In the genomic region with DNA sequence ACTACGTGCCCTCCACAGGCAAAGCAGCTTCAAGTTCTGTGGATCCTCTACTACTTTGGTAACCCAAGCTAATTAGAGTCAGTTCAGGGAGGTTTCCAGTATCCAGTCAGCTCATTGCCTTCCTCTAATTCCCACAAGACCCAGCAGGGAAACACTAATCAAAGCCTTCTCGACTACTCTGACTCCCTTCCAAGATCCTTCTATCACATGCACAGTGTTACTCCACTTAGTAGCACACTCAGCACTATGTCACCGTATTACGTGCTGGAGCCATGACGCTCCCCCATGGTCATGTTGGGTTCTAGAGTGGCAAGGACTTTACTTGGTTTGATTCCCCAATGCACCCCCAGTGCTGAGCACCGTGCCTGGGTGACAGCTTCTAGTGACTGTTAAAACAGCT, we compare ENCODE assay signal across 3 cellular contexts.
TF ChIP-seq lines count a peak whose summit lies in the region.

No MANE protein-coding gene starts in this region.

TF ChIP-seq in SK-N-SH, 30 proteins besides CTCF, POLR2A, EP300 and RAD21:
- TF ChIP-seq RXRA (IDR thresholded peaks at IDR 0.05; ENCODE audit: borderline replicate concordance, low read depth) (no peak), POLR2AphosphoS5 (IDR thresholded peaks at IDR 0.05; ENCODE audit: low read depth, low read length) (peak; percentile 25)

TF ChIP-seq in SK-N-SH treated with all-trans-retinoic acid at 6 μM for 48 hours, 23 proteins besides CTCF, POLR2A, EP300 and RAD21:
- TF ChIP-seq ZFP3 (CRISPR knock-in tag; IDR thresholded peaks at IDR 0.05): no peak

TF ChIP-seq in endothelial cell of umbilical vein, 7 proteins besides CTCF, POLR2A, EP300 and RAD21:
- TF ChIP-seq GATA2 (IDR thresholded peaks at IDR 0.05; ENCODE audit: insufficient read depth, insufficient read length, low read depth, low read length): no peak
- no peak for TF ChIP-seq EZH2 (IDR thresholded peaks at IDR 0.05; ENCODE audit: borderline replicate concordance, low read depth, low read length, severe bottlenecking)
- TF ChIP-seq FOS (IDR thresholded peaks at IDR 0.05; ENCODE audit: borderline replicate concordance, insufficient read depth, low read length): no peak
- TF ChIP-seq, protein P1, sequence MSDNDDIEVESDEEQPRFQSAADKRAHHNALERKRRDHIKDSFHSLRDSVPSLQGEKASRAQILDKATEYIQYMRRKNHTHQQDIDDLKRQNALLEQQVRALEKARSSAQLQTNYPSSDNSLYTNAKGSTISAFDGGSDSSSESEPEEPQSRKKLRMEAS (IDR thresholded peaks at IDR 0.05; ENCODE audit: insufficient read depth, insufficient read length): no peak
- TF ChIP-seq JUN (IDR thresholded peaks at IDR 0.05; ENCODE audit: borderline replicate concordance, insufficient read depth, insufficient read length, low read depth): no peak
- no peak for TF ChIP-seq POLR2AphosphoS5 (IDR thresholded peaks at IDR 0.05; ENCODE audit: insufficient read depth, low read depth, low read length)
- no peak for TF ChIP-seq MYC (IDR thresholded peaks at IDR 0.05; ENCODE audit: low read depth, low read length)
